In the genomic region with DNA sequence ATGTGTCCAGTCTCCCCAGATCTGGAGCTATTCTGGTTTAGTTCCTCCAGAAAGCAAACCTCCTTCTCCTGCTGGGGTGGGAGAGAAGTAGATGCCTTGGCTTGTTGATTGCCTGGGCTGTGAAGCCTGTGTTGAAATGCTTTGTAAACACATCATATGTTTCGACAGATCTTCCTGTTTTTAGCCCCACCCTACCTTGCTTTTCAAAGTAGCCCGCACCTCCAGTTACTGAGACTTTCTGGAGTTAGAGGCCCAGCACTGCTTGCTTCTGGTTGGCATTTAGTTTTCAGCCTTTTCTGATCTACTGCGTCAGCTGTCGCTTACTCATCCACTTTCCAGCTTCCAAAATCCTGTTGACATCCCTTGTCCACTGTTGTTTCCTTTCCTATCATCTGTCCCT, we compare ENCODE assay signal across 1 cellular context.
TF ChIP-seq lines count a peak whose summit lies in the region.

No MANE protein-coding gene starts in this region.

TF ChIP-seq in SK-N-SH treated with all-trans-retinoic acid at 6 μM for 48 hours, 23 proteins besides CTCF, POLR2A, EP300 and RAD21 (continued from another document):
- TF ChIP-seq PATZ1 (CRISPR knock-in tag; IDR thresholded peaks at IDR 0.05; ENCODE audit: borderline replicate concordance) (no peak), CSRNP3 (CRISPR knock-in tag; IDR thresholded peaks at IDR 0.05) (no peak), ZNF565 (CRISPR knock-in tag; conservative IDR thresholded peaks at IDR 0.05; ENCODE audit: low read depth) (no peak), RARB (CRISPR knock-in tag; IDR thresholded peaks at IDR 0.05) (no peak)
